ENCODE assay signal across 4 cellular contexts in the genomic region with DNA sequence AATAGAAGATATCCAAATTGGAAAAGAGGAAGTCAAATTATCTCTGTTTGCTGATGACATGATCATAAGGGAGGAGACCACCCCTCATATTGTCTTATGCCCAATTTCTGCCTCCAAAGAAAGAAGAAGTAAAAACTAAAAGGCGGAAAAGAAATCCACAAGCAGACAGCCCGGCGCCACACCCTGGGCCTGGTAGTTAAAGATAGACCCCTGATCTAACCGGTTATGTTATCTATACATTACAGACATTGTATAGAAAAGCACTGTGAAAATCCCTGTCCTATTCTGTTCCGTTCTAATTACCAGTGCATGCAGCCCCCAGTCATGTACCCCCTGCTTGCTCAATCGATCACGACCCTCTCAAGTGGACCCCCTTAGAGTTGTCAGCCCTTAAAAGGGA. TPM values are rescaled to one million over a fixed set of nuclear protein-coding genes. Genes with fewer than 3 reads are reported as not detected.
"Had no signal": no experiment of that assay in that cellular context is flagged by ENCODE, and none has a peak within 500 bp of the region (broad histone marks: within the 10 kb centered on the region; RNA-seq: fewer than 3 reads in every experiment).

No MANE protein-coding gene starts in this region.

RNA-seq across cellular contexts. Expression of a gene that starts 22.8 kb away (rescaled TPM):
- total RNA-seq: OCI-LY7, PC-3, PC-9, RPMI7951 had no signal
